Comparison of ENCODE assay signal across 1 cellular context in the genomic region with DNA sequence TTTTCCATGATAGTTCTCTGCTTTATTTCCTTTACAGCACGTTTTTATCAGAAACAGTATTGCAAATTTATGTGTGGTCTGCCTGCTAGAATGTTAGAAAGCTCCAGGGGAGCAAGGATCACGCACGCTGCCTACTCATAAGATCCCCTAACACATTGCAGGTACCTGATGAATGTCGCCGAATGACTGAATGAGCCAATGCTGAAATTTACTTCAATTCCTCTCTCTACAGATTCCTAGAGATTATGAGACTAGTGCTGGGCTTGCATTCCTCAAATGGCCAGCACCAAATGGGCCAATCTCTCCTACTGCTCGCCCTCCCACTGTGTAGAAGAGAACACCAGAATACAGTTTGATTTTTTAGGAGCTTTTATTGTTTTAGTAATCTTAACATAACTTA.
TF ChIP-seq lines count a peak whose summit lies in the region.

No MANE protein-coding gene starts in this region.

TF ChIP-seq in endothelial cell of umbilical vein, 7 proteins besides CTCF, POLR2A, EP300 and RAD21 (continued from another document):
- TF ChIP-seq GATA2 (IDR thresholded peaks at IDR 0.05; ENCODE audit: insufficient read depth, insufficient read length, low read depth, low read length) (no peak), JUN (IDR thresholded peaks at IDR 0.05; ENCODE audit: borderline replicate concordance, insufficient read depth, insufficient read length, low read depth) (no peak), FOS (IDR thresholded peaks at IDR 0.05; ENCODE audit: borderline replicate concordance, insufficient read depth, low read length) (no peak), MYC (IDR thresholded peaks at IDR 0.05; ENCODE audit: low read depth, low read length) (no peak)
- TF ChIP-seq, protein P1, sequence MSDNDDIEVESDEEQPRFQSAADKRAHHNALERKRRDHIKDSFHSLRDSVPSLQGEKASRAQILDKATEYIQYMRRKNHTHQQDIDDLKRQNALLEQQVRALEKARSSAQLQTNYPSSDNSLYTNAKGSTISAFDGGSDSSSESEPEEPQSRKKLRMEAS (IDR thresholded peaks at IDR 0.05; ENCODE audit: insufficient read depth, insufficient read length) = no peak
